In genomic region chr5:108472237-108472636, GRCh38 we compare ENCODE assay signal across 31 cellular contexts.
DNase-seq lines count a peak whose midpoint lies in the region; ATAC-seq and TF ChIP-seq lines count a peak whose summit lies in the region.
"Had no signal": no experiment of that assay in that cellular context is flagged by ENCODE, and none has a peak within 500 bp of the region (broad histone marks: within the 10 kb centered on the region; RNA-seq: fewer than 3 reads in every experiment).

No MANE protein-coding gene starts in this region.

- intact Hi-C loops in gastrocnemius medialis (cut with DNase I; ENCODE audit: low total_unique reads): no loop called here

- no peaks in the 10 kb centered on the region for H3K36me3 Mint-ChIP-seq in neural progenitor cell
- H3K36me3 Mint-ChIP-seq: activated CD4-positive, alpha-beta memory T cell treated with anti-CD3 and anti-CD28 coated beads for 36 hours; IgD-negative memory B cell; mesothelial cell of epicardium had no signal

- H3K27ac ChIP-seq in brain microvascular endothelial cell (no peak overlapping the region), neural progenitor cell (no peak overlapping the region), gastrocnemius medialis (no peak overlapping the region)
- H3K27ac ChIP-seq: body of pancreas, Peyer's patch, prostate gland, SJCRH30, transverse colon had no signal

- H3K4me3 Mint-ChIP-seq in neural progenitor cell: no peak overlapping the region
- H3K4me3 Mint-ChIP-seq: activated CD4-positive, alpha-beta memory T cell treated with anti-CD3 and anti-CD28 coated beads for 36 hours; activated T-helper 1 cell treated with anti-CD3 and anti-CD28 coated beads, Interleukin-12 subunit alpha, Interleukin-12 subunit beta, Interleukin-2, Interleukin-4 antibody, amounts not matched to agents 30 ng/mL and 10 ng/mL and 1 ng/mL, durations not matched to agents 14 hours and 24 hours and 36 hours; IgD-negative memory B cell; mesothelial cell of epicardium; naive thymus-derived CD4-positive, alpha-beta T cell had no signal

- H3K36me3 ChIP-seq in brain microvascular endothelial cell (replicated peaks): no peaks in the 10 kb centered on the region
- no peaks in the 10 kb centered on the region for H3K36me3 ChIP-seq in neural progenitor cell
- H3K36me3 ChIP-seq in gastrocnemius medialis: no peaks in the 10 kb centered on the region
- H3K36me3 ChIP-seq: Peyer's patch, prostate gland, SJCRH30, transverse colon had no signal

- in situ Hi-C loops in brain microvascular endothelial cell (cut with HindIII; ENCODE audit: low pct_ligation_motif_present, low sequenced_read_pairs): no loop called here
- in situ Hi-C loops in gastrocnemius medialis (cut with MboI; ENCODE audit: low sequenced_read_pairs in 4 of 4): no loop called here

- no peak overlapping the region for H3K4me3 ChIP-seq in brain microvascular endothelial cell (ENCODE audit: low read depth, low read length)
- no peak overlapping the region for H3K4me3 ChIP-seq in neural progenitor cell
- no peak overlapping the region for H3K4me3 ChIP-seq in gastrocnemius medialis
- H3K4me3 ChIP-seq: body of pancreas, Peyer's patch, prostate gland, SJCRH30, transverse colon had no signal

- H3K27ac Mint-ChIP-seq in neural progenitor cell: no peak overlapping the region
- H3K27ac Mint-ChIP-seq: activated CD4-positive, alpha-beta memory T cell treated with anti-CD3 and anti-CD28 coated beads for 36 hours; activated T-helper 1 cell treated with anti-CD3 and anti-CD28 coated beads, Interleukin-12 subunit alpha, Interleukin-12 subunit beta, Interleukin-2, Interleukin-4 antibody, amounts not matched to agents 30 ng/mL and 10 ng/mL and 1 ng/mL, durations not matched to agents 14 hours and 24 hours and 36 hours; IgD-negative memory B cell; mesothelial cell of epicardium; naive thymus-derived CD4-positive, alpha-beta T cell had no signal

- peak; percentile 4 for DNase-seq in AG08395 (ENCODE audit: low spot score)
- DNase-seq in HCEC 1CT: peak; percentile 32
- peak; percentile 39 for DNase-seq in brain microvascular endothelial cell
- DNase-seq in iris pigment epithelial cell (ENCODE audit: low read depth): peak; percentile 10
- DNase-seq in neural progenitor cell (ENCODE audit: low spot score): no peak
- no peak for DNase-seq in gastrocnemius medialis
- DNase-seq in NCI-H1694 (lab: John Stamatoyannopoulos, UW): no peak
- DNase-seq: ACHN; activated CD4-positive, alpha-beta memory T cell treated with anti-CD3 and anti-CD28 coated beads for 36 hours; activated naive CD4-positive, alpha-beta T cell treated with Interleukin-2 at 50 U/mL for 16 hours; body of pancreas; C1 segment of cervical spinal cord; Caco-2; DMS79; islet precursor cell; naive thymus-derived CD4-positive, alpha-beta T cell; NCI-H1048; NCI-H1694 treated with DMSO at 0.1 percent for 48 hours; NCI-H446 treated with DMSO at 0.1 percent for 48 hours; NCI-H774; Peyer's patch; SJCRH30; stimulated activated CD4-positive, alpha-beta T cell treated with anti-CD3 and anti-CD28 coated beads, Interleukin-4, amount 100 ng/mL, for 4 hours; T-helper 1 cell; transverse colon had no signal

- no peaks in the 10 kb centered on the region for H3K9me3 ChIP-seq in neural progenitor cell (ENCODE audit: low read depth)
- H3K9me3 ChIP-seq in gastrocnemius medialis: no peaks in the 10 kb centered on the region
- H3K9me3 ChIP-seq: body of pancreas, Caco-2, Peyer's patch, prostate gland, SJCRH30, transverse colon had no signal

- no peak overlapping the region for H3K4me2 ChIP-seq in neural progenitor cell

- TF ChIP-seq POLR2A in gastrocnemius medialis (IDR thresholded peaks at IDR 0.05): no peak

- H3K4me1 Mint-ChIP-seq in neural progenitor cell: no peaks in the 10 kb centered on the region
- H3K4me1 Mint-ChIP-seq: IgD-negative memory B cell; mesothelial cell of epicardium; naive thymus-derived CD4-positive, alpha-beta T cell had no signal

- H3K79me2 ChIP-seq in neural progenitor cell (ENCODE audit: low read depth): no peaks in the 10 kb centered on the region

- ATAC-seq in HG02759 (IDR thresholded peaks at IDR 0.05; ENCODE audit: unreplicated experiment) (no peak), gastrocnemius medialis (no peak)
- ATAC-seq: activated CD4-positive, CD25-positive, alpha-beta regulatory T cell treated with anti-CD3 and anti-CD28 coated beads, Interleukin-2, amount 50 U/mL, for 24 hours; body of pancreas; naive thymus-derived CD4-positive, alpha-beta T cell had no signal

- H3K27me3 ChIP-seq in brain microvascular endothelial cell (replicated peaks): no peaks in the 10 kb centered on the region
- H3K27me3 ChIP-seq in neural progenitor cell: no peaks in the 10 kb centered on the region
- H3K27me3 ChIP-seq in gastrocnemius medialis: no peaks in the 10 kb centered on the region
- H3K27me3 ChIP-seq: body of pancreas, Peyer's patch, SJCRH30, transverse colon had no signal

- no peak overlapping the region for H2AFZ ChIP-seq in neural progenitor cell (replicated peaks)

- no peak overlapping the region for H3K9ac ChIP-seq in neural progenitor cell

- no peak for TF ChIP-seq CTCF in brain microvascular endothelial cell (IDR thresholded peaks at IDR 0.05; ENCODE audit: low read depth, low read length, missing control alignments)
- TF ChIP-seq CTCF in neural progenitor cell (IDR thresholded peaks at IDR 0.05): no peak
- TF ChIP-seq CTCF in gastrocnemius medialis (IDR thresholded peaks at IDR 0.05 in 4 of 5, conservative IDR thresholded peaks at IDR 0.05 in 1 of 5): no peak

- no peaks in the 10 kb centered on the region for H4K20me1 ChIP-seq in neural progenitor cell (ENCODE audit: low read depth)

- H3K27me3 Mint-ChIP-seq in neural progenitor cell (ENCODE audit: insufficient read depth, low read depth): peaks cover 5% of the 10 kb centered on the region

- H3K4me1 ChIP-seq in neural progenitor cell (no peaks in the 10 kb centered on the region), gastrocnemius medialis (no peaks in the 10 kb centered on the region)
- H3K4me1 ChIP-seq: body of pancreas, Caco-2, Peyer's patch, prostate gland, SJCRH30, transverse colon had no signal

- H3F3A ChIP-seq in neural progenitor cell (ENCODE audit: low read depth): no peaks in the 10 kb centered on the region

- no peaks in the 10 kb centered on the region for H3K9me3 Mint-ChIP-seq in neural progenitor cell
- H3K9me3 Mint-ChIP-seq: activated T-helper 1 cell treated with anti-CD3 and anti-CD28 coated beads, Interleukin-12 subunit alpha, Interleukin-12 subunit beta, Interleukin-2, Interleukin-4 antibody, amounts not matched to agents 30 ng/mL and 10 ng/mL and 1 ng/mL, durations not matched to agents 14 hours and 24 hours and 36 hours had no signal

Comparison
In these comparisons a context has a peak if more than half of its experiments do, and no peak if none do; other contexts are left out.
1. DNase-seq: peak in AG08395 (single experiment), HCEC 1CT (single experiment), brain microvascular endothelial cell (single experiment) and iris pigment epithelial cell (single experiment); none in neural progenitor cell (single experiment), gastrocnemius medialis (0 of 2) and NCI-H1694 (single experiment).